In genomic region chr6:30727920-30728605, GRCh38 we compare ENCODE assay signal across 10 cellular contexts. TPM values are rescaled to one million over a fixed set of nuclear protein-coding genes. Genes with fewer than 3 reads are reported as not detected.
DNase-seq lines count a peak whose midpoint lies in the region; ATAC-seq and TF ChIP-seq lines count a peak whose summit lies in the region.
"Had no signal": no experiment of that assay in that cellular context is flagged by ENCODE, and none has a peak within 500 bp of the region (broad histone marks: within the 10 kb centered on the region; RNA-seq: fewer than 3 reads in every experiment).

No MANE protein-coding gene starts in this region.

- H3K9me3 Mint-ChIP-seq in type B pancreatic cell: no peaks in the 10 kb centered on the region
- H3K9me3 Mint-ChIP-seq in CD14-positive monocyte: peaks cover 0 to 2% (median 0%) of the 10 kb centered on the region in 7 donors

- H3K27me3 Mint-ChIP-seq in type B pancreatic cell (no peaks in the 10 kb centered on the region), CD14-positive monocyte (ENCODE audit: low read depth in 3 of 3) (peaks cover 0 to 2% (median 0%) of the 10 kb centered on the region in 3 donors)

- H3K36me3 ChIP-seq in cardiac muscle cell: peaks cover 53% of the 10 kb centered on the region

- H3K27ac ChIP-seq in cardiac muscle cell: no peak overlapping the region

- H3K4me1 Mint-ChIP-seq in type B pancreatic cell (ENCODE audit: unreplicated experiment): peaks cover 11% of the 10 kb centered on the region
- H3K4me1 Mint-ChIP-seq in CD14-positive monocyte: peaks cover 28% of the 10 kb centered on the region

- DNase-seq in cardiac muscle cell (ENCODE audit: low read depth in 1 of 2, low spot score in 1 of 2) (peak in 1 of 2 donors; percentile 63), cardiac septum (ENCODE audit: low spot score) (no peak), fibroblast of the aortic adventitia (ENCODE audit: low read depth) (peak; percentile 65), type B pancreatic cell (ENCODE audit: extremely low spot score, unreplicated experiment) (no peak), DMS153 (lab: John Stamatoyannopoulos, UW) (no peak), CD14-positive monocyte (ENCODE audit: low spot score) (no peak)
- DNase-seq in activated effector memory CD4-positive, alpha-beta T cell treated with anti-CD3 and anti-CD28 coated beads, Interleukin-2, amount 50 U/mL, for 16 hours: no peak
- DNase-seq: effector memory CD4-positive, alpha-beta T cell; stimulated activated CD8-positive, alpha-beta memory T cell treated with anti-CD3 and anti-CD28 coated beads, Interleukin-4, amount 100 ng/mL, for 48 hours had no signal

- intact Hi-C loops in cardiac septum (cut with DNase I): loop anchor here (10.0 kb wide), 1 partner anchor 357 kb away; no protein-coding TSS in a partner anchor
- intact Hi-C loops in CD14-positive monocyte (cut with micrococcal nuclease): loop anchor here in 1 of 2 donors (10.0 kb wide), 1 partner anchor 243 kb away; the partner anchor contains the start of gene HLA-E

- peak; percentile 46 for ATAC-seq in SK-N-SH treated with all-trans-retinoic acid at 6 μM for 48 hours

- no peaks in the 10 kb centered on the region for H3K9me3 ChIP-seq in cardiac muscle cell (ENCODE audit: low read depth)

- peaks cover 3% of the 10 kb centered on the region for H3K4me1 ChIP-seq in cardiac muscle cell (ENCODE audit: low read depth)

- H3K36me3 Mint-ChIP-seq in type B pancreatic cell (peaks cover 29% of the 10 kb centered on the region), CD14-positive monocyte (peaks cover 62 to 82% of the 10 kb centered on the region in 2 donors)

- peak overlapping the region; percentile 18 for H3K27ac Mint-ChIP-seq in type B pancreatic cell
- peak overlapping the region in 3 of 7 donors; percentile 2 to 72 (median 7) for H3K27ac Mint-ChIP-seq in CD14-positive monocyte

- H3K4me3 ChIP-seq in cardiac muscle cell (no peak overlapping the region), fibroblast of the aortic adventitia (ENCODE audit: low read depth, low read length) (no peak overlapping the region)

- H3K4me3 Mint-ChIP-seq in type B pancreatic cell (no peak overlapping the region), CD14-positive monocyte (no peak overlapping the region)

- H3K27me3 ChIP-seq in cardiac muscle cell: no peaks in the 10 kb centered on the region

- TF ChIP-seq CTCF in cardiac muscle cell (IDR thresholded peaks at IDR 0.05; ENCODE audit: low read depth, low read length): peak; percentile 23
- peak; percentile 44 for TF ChIP-seq CTCF in fibroblast of the aortic adventitia (IDR thresholded peaks at IDR 0.05; ENCODE audit: insufficient read depth, low read length)
- TF ChIP-seq CTCF in type B pancreatic cell (conservative IDR thresholded peaks at IDR 0.05): peak; percentile 39
- TF ChIP-seq CTCF in CD14-positive monocyte (IDR thresholded peaks at IDR 0.05): no peak

TF ChIP-seq in SK-N-SH treated with all-trans-retinoic acid at 6 μM for 48 hours, 23 proteins besides CTCF, POLR2A, EP300 and RAD21 (continues in another document):
- TF ChIP-seq ZNF70 (CRISPR knock-in tag; IDR thresholded peaks at IDR 0.05): no peak
- no peak for TF ChIP-seq GLIS3 (CRISPR knock-in tag; IDR thresholded peaks at IDR 0.05)
- TF ChIP-seq, protein P1, sequence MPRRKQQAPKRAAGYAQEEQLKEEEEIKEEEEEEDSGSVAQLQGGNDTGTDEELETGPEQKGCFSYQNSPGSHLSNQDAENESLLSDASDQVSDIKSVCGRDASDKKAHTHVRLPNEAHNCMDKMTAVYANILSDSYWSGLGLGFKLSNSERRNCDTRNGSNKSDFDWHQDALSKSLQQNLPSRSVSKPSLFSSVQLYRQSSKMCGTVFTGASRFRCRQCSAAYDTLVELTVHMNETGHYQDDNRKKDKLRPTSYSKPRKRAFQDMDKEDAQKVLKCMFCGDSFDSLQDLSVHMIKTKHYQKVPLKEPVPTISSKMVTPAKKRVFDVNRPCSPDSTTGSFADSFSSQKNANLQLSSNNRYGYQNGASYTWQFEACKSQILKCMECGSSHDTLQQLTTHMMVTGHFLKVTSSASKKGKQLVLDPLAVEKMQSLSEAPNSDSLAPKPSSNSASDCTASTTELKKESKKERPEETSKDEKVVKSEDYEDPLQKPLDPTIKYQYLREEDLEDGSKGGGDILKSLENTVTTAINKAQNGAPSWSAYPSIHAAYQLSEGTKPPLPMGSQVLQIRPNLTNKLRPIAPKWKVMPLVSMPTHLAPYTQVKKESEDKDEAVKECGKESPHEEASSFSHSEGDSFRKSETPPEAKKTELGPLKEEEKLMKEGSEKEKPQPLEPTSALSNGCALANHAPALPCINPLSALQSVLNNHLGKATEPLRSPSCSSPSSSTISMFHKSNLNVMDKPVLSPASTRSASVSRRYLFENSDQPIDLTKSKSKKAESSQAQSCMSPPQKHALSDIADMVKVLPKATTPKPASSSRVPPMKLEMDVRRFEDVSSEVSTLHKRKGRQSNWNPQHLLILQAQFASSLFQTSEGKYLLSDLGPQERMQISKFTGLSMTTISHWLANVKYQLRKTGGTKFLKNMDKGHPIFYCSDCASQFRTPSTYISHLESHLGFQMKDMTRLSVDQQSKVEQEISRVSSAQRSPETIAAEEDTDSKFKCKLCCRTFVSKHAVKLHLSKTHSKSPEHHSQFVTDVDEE (CRISPR knock-in tag; IDR thresholded peaks at IDR 0.05): no peak
- no peak for TF ChIP-seq PATZ1 (CRISPR knock-in tag; IDR thresholded peaks at IDR 0.05; ENCODE audit: borderline replicate concordance)
- TF ChIP-seq ZNF565 (CRISPR knock-in tag; conservative IDR thresholded peaks at IDR 0.05; ENCODE audit: low read depth): no peak
- no peak for TF ChIP-seq CSDC2 (CRISPR knock-in tag; IDR thresholded peaks at IDR 0.05)
- no peak for TF ChIP-seq PPARA (CRISPR knock-in tag; IDR thresholded peaks at IDR 0.05; ENCODE audit: borderline replicate concordance)
- TF ChIP-seq ISL1 (CRISPR knock-in tag; IDR thresholded peaks at IDR 0.05): no peak
- no peak for TF ChIP-seq ZFP30 (CRISPR knock-in tag; IDR thresholded peaks at IDR 0.05)
- TF ChIP-seq RARB (CRISPR knock-in tag; IDR thresholded peaks at IDR 0.05): no peak
- no peak for TF ChIP-seq ARNTL (CRISPR knock-in tag; IDR thresholded peaks at IDR 0.05; ENCODE audit: borderline replicate concordance, low read depth)
- TF ChIP-seq CREB5 (CRISPR knock-in tag; IDR thresholded peaks at IDR 0.05; ENCODE audit: low read depth): no peak
- TF ChIP-seq ZC3H10 (CRISPR knock-in tag; IDR thresholded peaks at IDR 0.05): no peak
- no peak for TF ChIP-seq TOX (CRISPR knock-in tag; IDR thresholded peaks at IDR 0.05; ENCODE audit: borderline replicate concordance)

RNA-seq across cellular contexts. Expression of gene TUBB, which starts 7.9 kb away (rescaled TPM):
- 827 and 939 TPM in 2 replicates for total RNA-seq in cardiac muscle cell
- 662 and 675 TPM in 2 replicates for polyA plus RNA-seq in cardiac muscle cell
- total RNA-seq in cardiac septum: 215 TPM
- 120 and 996 TPM in 2 replicates for total RNA-seq in fibroblast of the aortic adventitia (ENCODE audit: low replicate concordance)
- total RNA-seq in type B pancreatic cell (ENCODE audit: low replicate concordance): 560 and 1,225 TPM in 2 replicates
- polyA plus RNA-seq in CD14-positive monocyte: 10 to 100 TPM; 48.4 to 57.0 TPM

RNA-seq across cellular contexts. Expression of gene MDC1, which starts 11.0 kb away (rescaled TPM):
- total RNA-seq in cardiac muscle cell (14.3 and 21.9 TPM in 2 replicates), cardiac septum (23.1 TPM), fibroblast of the aortic adventitia (ENCODE audit: low replicate concordance) (3.7 and 12.1 TPM in 2 replicates), type B pancreatic cell (ENCODE audit: low replicate concordance) (30.1 and 71.3 TPM in 2 replicates)
- polyA plus RNA-seq in cardiac muscle cell (30.0 and 44.1 TPM in 2 replicates), CD14-positive monocyte (under 1 TPM; 0.27 to 0.34 TPM)

RNA-seq across cellular contexts. Expression of gene FLOT1, which starts 14.4 kb away (rescaled TPM):
- total RNA-seq in cardiac muscle cell (208 and 222 TPM in 2 replicates), cardiac septum (251 TPM), fibroblast of the aortic adventitia (ENCODE audit: low replicate concordance) (77.8 and 109 TPM in 2 replicates), type B pancreatic cell (ENCODE audit: low replicate concordance) (72.9 and 94.8 TPM in 2 replicates)
- polyA plus RNA-seq in cardiac muscle cell (236 and 261 TPM in 2 replicates), CD14-positive monocyte (100 to 1,000 TPM; 124 to 153 TPM)

RNA-seq across cellular contexts. Expression of gene IER3, which starts 16.3 kb away (rescaled TPM):
- total RNA-seq in cardiac muscle cell (28.0 and 45.8 TPM in 2 replicates), cardiac septum (285 TPM), fibroblast of the aortic adventitia (ENCODE audit: low replicate concordance) (23.8 and 26.7 TPM in 2 replicates), type B pancreatic cell (ENCODE audit: low replicate concordance) (24.3 and 40.1 TPM in 2 replicates)
- polyA plus RNA-seq in cardiac muscle cell (20.1 and 25.8 TPM in 2 replicates), CD14-positive monocyte (10 to 100 TPM; 30.6 to 53.2 TPM)

RNA-seq across cellular contexts. Expression of gene NRM, which starts 37.3 kb away (rescaled TPM):
- 13.7 and 17.2 TPM in 2 replicates for total RNA-seq in cardiac muscle cell
- 29.1 and 33.8 TPM in 2 replicates for polyA plus RNA-seq in cardiac muscle cell
- 4.3 TPM for total RNA-seq in cardiac septum
- 0.82 and 9.9 TPM in 2 replicates for total RNA-seq in fibroblast of the aortic adventitia (ENCODE audit: low replicate concordance)
- total RNA-seq in type B pancreatic cell (ENCODE audit: low replicate concordance): 21.8 and 48.9 TPM in 2 replicates
- polyA plus RNA-seq in CD14-positive monocyte: 10 to 100 TPM; 25.9 to 35.0 TPM
